1 cellular context compared by ENCODE assay signal in the genomic region with DNA sequence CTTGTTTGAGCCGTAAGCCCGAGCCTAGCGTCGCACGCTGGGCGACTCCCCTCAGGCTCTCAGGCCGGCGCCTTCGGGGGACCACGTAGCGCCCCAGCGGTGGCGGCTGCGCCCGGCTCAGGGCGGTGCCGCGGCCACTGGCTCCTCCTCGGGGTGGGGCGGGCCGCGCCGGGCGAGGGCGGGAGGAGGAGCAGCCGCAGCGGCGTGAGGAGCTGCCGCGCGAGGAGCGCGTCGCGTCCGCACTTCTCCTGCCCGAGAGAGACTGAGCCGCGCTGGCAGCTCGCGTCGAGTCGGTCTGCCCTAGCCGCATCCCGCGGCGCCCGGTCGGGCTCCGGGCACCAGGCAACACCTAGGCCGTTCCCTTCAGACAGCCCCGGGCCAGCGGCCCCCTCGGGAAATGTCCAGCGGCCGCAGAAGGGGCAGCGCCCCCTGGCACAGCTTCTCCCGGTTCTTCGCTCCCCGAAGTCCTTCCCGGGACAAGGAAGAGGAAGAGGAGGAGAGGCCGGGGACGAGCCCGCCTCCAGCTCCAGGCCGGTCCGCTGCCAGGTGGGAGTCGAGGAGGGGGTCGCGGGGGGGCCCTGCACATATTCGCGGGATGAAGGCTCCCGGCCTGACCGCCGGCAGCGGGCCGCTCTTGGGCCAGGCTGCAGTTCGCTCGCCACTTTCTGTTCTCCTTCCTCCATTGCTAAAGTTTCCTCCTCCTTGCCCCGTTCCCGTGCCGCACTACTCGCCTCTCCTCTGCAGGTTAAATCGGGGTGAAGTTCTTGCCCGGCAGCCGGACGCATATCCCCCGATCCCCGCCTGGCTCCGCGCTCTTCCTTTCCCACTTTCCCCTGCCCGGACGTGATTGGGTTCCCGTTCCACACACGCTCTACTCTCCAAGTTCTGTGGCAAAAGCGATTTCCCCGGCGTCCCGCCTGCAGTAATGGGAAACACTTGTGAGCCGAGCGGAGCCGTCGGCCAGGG.
TF ChIP-seq lines count a peak whose summit lies in the region.

CRYBG3 (plus strand) TSS at position 202 of the 966 bp plus-strand sequence; CDS start at position 398, 196 bp downstream.

TF ChIP-seq in IMR-90, 13 proteins besides CTCF, POLR2A, EP300 and RAD21:
- TF ChIP-seq SMC3 (IDR thresholded peaks at IDR 0.05; ENCODE audit: low read depth, low read length) (no peak), BHLHE40 (IDR thresholded peaks at IDR 0.05; ENCODE audit: low read depth, low read length) (no peak; the same call in 1 of the 2 replicates), CEBPB (IDR thresholded peaks at IDR 0.05; ENCODE audit: low read depth, low read length) (no peak), FOS (IDR thresholded peaks at IDR 0.05; ENCODE audit: low read depth, low read length) (no peak), MAZ (IDR thresholded peaks at IDR 0.05; ENCODE audit: borderline replicate concordance, low read depth, low read length) (peak; percentile 72; the same call in 1 of the 2 replicates), RFX5 (IDR thresholded peaks at IDR 0.05; ENCODE audit: low read depth, low read length) (no peak), NFE2L2 (IDR thresholded peaks at IDR 0.05; ENCODE audit: low read depth, low read length) (no peak), CHD1 (IDR thresholded peaks at IDR 0.05; ENCODE audit: low read depth, low read length) (0 out of 2 replicates have a peak, but pooled peaks have one; percentile 33), MXI1 (IDR thresholded peaks at IDR 0.05; ENCODE audit: borderline replicate concordance, low read depth, low read length) (0 out of 2 replicates have a peak, but pooled peaks have one; percentile 15), USF2 (IDR thresholded peaks at IDR 0.05; ENCODE audit: low read depth, low read length) (no peak; the same call in 1 of the 2 replicates), RCOR1 (IDR thresholded peaks at IDR 0.05; ENCODE audit: insufficient replicate concordance, low read length) (no peak), MAFK (IDR thresholded peaks at IDR 0.05; ENCODE audit: low read depth, low read length) (no peak)
- TF ChIP-seq, protein P1, sequence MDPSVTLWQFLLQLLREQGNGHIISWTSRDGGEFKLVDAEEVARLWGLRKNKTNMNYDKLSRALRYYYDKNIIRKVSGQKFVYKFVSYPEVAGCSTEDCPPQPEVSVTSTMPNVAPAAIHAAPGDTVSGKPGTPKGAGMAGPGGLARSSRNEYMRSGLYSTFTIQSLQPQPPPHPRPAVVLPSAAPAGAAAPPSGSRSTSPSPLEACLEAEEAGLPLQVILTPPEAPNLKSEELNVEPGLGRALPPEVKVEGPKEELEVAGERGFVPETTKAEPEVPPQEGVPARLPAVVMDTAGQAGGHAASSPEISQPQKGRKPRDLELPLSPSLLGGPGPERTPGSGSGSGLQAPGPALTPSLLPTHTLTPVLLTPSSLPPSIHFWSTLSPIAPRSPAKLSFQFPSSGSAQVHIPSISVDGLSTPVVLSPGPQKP (IDR thresholded peaks at IDR 0.05; ENCODE audit: borderline replicate concordance, low read depth, low read length): no peak
TF ChIP-seq in IMR-90: peak in this region for 3.
